In genomic region chr10:128416231-128416630, GRCh38 we compare ENCODE assay signal across 22 cellular contexts.
"Had no signal": no experiment of that assay in that cellular context is flagged by ENCODE, and none has a peak within 500 bp of the region (broad histone marks: within the 10 kb centered on the region; RNA-seq: fewer than 3 reads in every experiment).

No MANE protein-coding gene starts in this region.

- H3K27me3 ChIP-seq: hepatocyte, suprapubic skin, tibial artery, vagina had no signal

- H3K4me3 ChIP-seq: heart left ventricle, hepatocyte, left lung, lower lobe of right lung, psoas muscle, skin epidermis, suprapubic skin, thoracic aorta, tibial artery, vagina had no signal

- DNase-seq: heart left ventricle; kidney glomerular epithelial cell; left cardiac atrium; left lung; lower lobe of right lung; mammary epithelial cell; mesenchymal stem cell; naive thymus-derived CD8-positive, alpha-beta T cell; nucleus accumbens; psoas muscle; stimulated activated CD4-positive, alpha-beta T cell treated with anti-CD3 and anti-CD28 coated beads, Interleukin-12 subunit alpha, Interleukin-12 subunit beta, amount 100 ng/mL, for 4 hours; stimulated activated CD4-positive, alpha-beta T cell treated with anti-CD3 and anti-CD28 coated beads, Interleukin-4, amount 100 ng/mL, for 24 hours; stimulated activated naive CD4-positive, alpha-beta T cell; tibial artery had no signal

- H3K36me3 ChIP-seq: heart left ventricle, left lung, lower lobe of right lung, suprapubic skin, thoracic aorta, tibial artery, vagina had no signal

- ATAC-seq: heart left ventricle; left cardiac atrium; left lung; lower lobe of right lung; naive thymus-derived CD8-positive, alpha-beta T cell; sciatic nerve; stimulated activated effector memory CD8-positive, alpha-beta T cell treated with anti-CD3 and anti-CD28 coated beads, Interleukin-12 subunit alpha, Interleukin-12 subunit beta, amount 100 ng/mL, for 72 hours had no signal

- H3K27ac ChIP-seq: heart left ventricle, hepatocyte, left lung, lower lobe of right lung, parathyroid adenoma, psoas muscle, skin epidermis, suprapubic skin, thoracic aorta, tibial artery, vagina had no signal

- H3K4me1 ChIP-seq: heart left ventricle, left lung, lower lobe of right lung, parathyroid adenoma, psoas muscle, suprapubic skin, tibial artery, vagina had no signal

- H3K9me3 ChIP-seq: heart left ventricle, left lung, lower lobe of right lung, psoas muscle, suprapubic skin, thoracic aorta, tibial artery, vagina had no signal
